Comparison of ENCODE assay signal across 26 cellular contexts in genomic region chr5:73726606-73727231, GRCh38.
"Had no signal": no experiment of that assay in that cellular context is flagged by ENCODE, and none has a peak within 500 bp of the region (broad histone marks: within the 10 kb centered on the region; RNA-seq: fewer than 3 reads in every experiment).

No MANE protein-coding gene starts in this region.

- H3K36me3 Mint-ChIP-seq: activated CD8-positive, alpha-beta memory T cell treated with anti-CD3 and anti-CD28 coated beads, Interleukin-2, amount 10 ng/mL, durations not matched to agents 7 days and 5 days; brain; mesothelial cell of epicardium; naive thymus-derived CD8-positive, alpha-beta T cell; neural progenitor cell; T-cell had no signal

- H3K4me3 Mint-ChIP-seq: activated CD4-positive, alpha-beta T cell treated with anti-CD3 and anti-CD28 coated beads, Interleukin-2, amount 10 ng/mL, durations not matched to agents 7 days and 5 days; activated CD8-positive, alpha-beta memory T cell treated with anti-CD3 and anti-CD28 coated beads, Interleukin-2, amount 10 ng/mL, durations not matched to agents 7 days and 5 days; activated CD8-positive, alpha-beta T cell treated with anti-CD3 and anti-CD28 coated beads for 36 hours; activated naive CD8-positive, alpha-beta T cell treated with anti-CD3 and anti-CD28 coated beads, Interleukin-2, amount 50 U/mL, for 24 hours; activated T-helper 1 cell treated with anti-CD3 and anti-CD28 coated beads, Interleukin-12 subunit alpha, Interleukin-12 subunit beta, Interleukin-2, Interleukin-4 antibody, amounts not matched to agents 30 ng/mL and 10 ng/mL and 1 ng/mL, durations not matched to agents 14 hours and 24 hours and 36 hours; brain; effector memory CD8-positive, alpha-beta T cell; mesothelial cell of epicardium; naive thymus-derived CD8-positive, alpha-beta T cell; neural progenitor cell; T-cell; T-helper 2 cell treated with Interferon-gamma antibody and Interleukin-4, amounts not matched to agents 5 μg/mL and 100 μg/mL, for 36 hours had no signal

- H3K4me2 ChIP-seq: neural progenitor cell had no signal

- H3K27ac ChIP-seq: neural progenitor cell, upper lobe of right lung, VCaP had no signal

- H3K27me3 Mint-ChIP-seq: activated naive CD8-positive, alpha-beta T cell treated with anti-CD3 and anti-CD28 coated beads, Interleukin-2, amount 50 U/mL, for 24 hours; brain; effector memory CD8-positive, alpha-beta T cell had no signal

- H2AFZ ChIP-seq: neural progenitor cell had no signal

- H3K9me3 Mint-ChIP-seq: activated CD4-positive, alpha-beta T cell treated with anti-CD3 and anti-CD28 coated beads, Interleukin-2, amount 10 ng/mL, durations not matched to agents 7 days and 5 days; activated CD8-positive, alpha-beta T cell treated with anti-CD3 and anti-CD28 coated beads for 36 hours; activated naive CD8-positive, alpha-beta T cell treated with anti-CD3 and anti-CD28 coated beads, Interleukin-2, amount 50 U/mL, for 24 hours; activated T-helper 1 cell treated with anti-CD3 and anti-CD28 coated beads, Interleukin-12 subunit alpha, Interleukin-12 subunit beta, Interleukin-2, Interleukin-4 antibody, amounts not matched to agents 30 ng/mL and 10 ng/mL and 1 ng/mL, durations not matched to agents 14 hours and 24 hours and 36 hours; brain; effector memory CD8-positive, alpha-beta T cell; mesothelial cell of epicardium; naive thymus-derived CD8-positive, alpha-beta T cell; neural progenitor cell; T-cell; T-helper 2 cell treated with Interferon-gamma antibody and Interleukin-4, amounts not matched to agents 5 μg/mL and 100 μg/mL, for 36 hours had no signal

- DNase-seq: activated CD4-positive, alpha-beta T cell treated with anti-CD3 and anti-CD28 coated beads, Interleukin-2, amount 10 ng/mL, durations not matched to agents 7 days and 5 days; activated CD8-positive, alpha-beta memory T cell treated with anti-CD3 and anti-CD28 coated beads, Interleukin-2, amount 10 ng/mL, durations not matched to agents 7 days and 5 days; activated CD8-positive, alpha-beta T cell treated with anti-CD3 and anti-CD28 coated beads for 36 hours; activated gamma-delta T cell; activated naive CD4-positive, alpha-beta T cell treated with anti-CD3 and anti-CD28 coated beads, Interleukin-2, amount 50 U/mL, for 16 hours; activated naive CD8-positive, alpha-beta T cell treated with anti-CD3 and anti-CD28 coated beads, Interleukin-2, amount 50 U/mL, for 24 hours; activated T-cell treated with anti-CD3 and anti-CD28 coated beads for 4 hours; caudate nucleus; effector memory CD8-positive, alpha-beta T cell; esophagus squamous epithelium; kidney; mammary epithelial cell; naive thymus-derived CD8-positive, alpha-beta T cell; retina; stimulated activated CD4-positive, alpha-beta T cell treated with anti-CD3 and anti-CD28 coated beads, Interleukin-4, amount 100 ng/mL, for 24 hours; stimulated activated naive CD4-positive, alpha-beta T cell treated with Interleukin-2 at 50 U/mL for 16 hours; T-cell; upper lobe of right lung had no signal

- H3K4me3 ChIP-seq: esophagus squamous epithelium, neural progenitor cell, upper lobe of right lung had no signal

- H3K4me1 ChIP-seq: neural progenitor cell, upper lobe of right lung had no signal

- H3K4me1 Mint-ChIP-seq: activated CD4-positive, alpha-beta T cell treated with anti-CD3 and anti-CD28 coated beads, Interleukin-2, amount 10 ng/mL, durations not matched to agents 7 days and 5 days; activated CD8-positive, alpha-beta memory T cell treated with anti-CD3 and anti-CD28 coated beads, Interleukin-2, amount 10 ng/mL, durations not matched to agents 7 days and 5 days; activated naive CD8-positive, alpha-beta T cell treated with anti-CD3 and anti-CD28 coated beads, Interleukin-2, amount 50 U/mL, for 24 hours; naive thymus-derived CD8-positive, alpha-beta T cell; neural progenitor cell; T-cell had no signal

- H3K9me3 ChIP-seq: esophagus squamous epithelium, upper lobe of right lung had no signal

- H3K9ac ChIP-seq: neural progenitor cell had no signal

- H3K36me3 ChIP-seq: esophagus squamous epithelium, neural progenitor cell, upper lobe of right lung had no signal

- H3K27ac Mint-ChIP-seq: activated CD4-positive, alpha-beta T cell treated with anti-CD3 and anti-CD28 coated beads, Interleukin-2, amount 10 ng/mL, durations not matched to agents 7 days and 5 days; activated CD8-positive, alpha-beta memory T cell treated with anti-CD3 and anti-CD28 coated beads, Interleukin-2, amount 10 ng/mL, durations not matched to agents 7 days and 5 days; activated CD8-positive, alpha-beta T cell treated with anti-CD3 and anti-CD28 coated beads for 36 hours; activated naive CD8-positive, alpha-beta T cell treated with anti-CD3 and anti-CD28 coated beads, Interleukin-2, amount 50 U/mL, for 24 hours; activated T-helper 1 cell treated with anti-CD3 and anti-CD28 coated beads, Interleukin-12 subunit alpha, Interleukin-12 subunit beta, Interleukin-2, Interleukin-4 antibody, amounts not matched to agents 30 ng/mL and 10 ng/mL and 1 ng/mL, durations not matched to agents 14 hours and 24 hours and 36 hours; brain; effector memory CD8-positive, alpha-beta T cell; mesothelial cell of epicardium; naive thymus-derived CD8-positive, alpha-beta T cell; neural progenitor cell; progenitor cell of endocrine pancreas; T-cell; T-helper 2 cell treated with Interferon-gamma antibody and Interleukin-4, amounts not matched to agents 5 μg/mL and 100 μg/mL, for 36 hours had no signal

- H3K27me3 ChIP-seq: esophagus squamous epithelium, neural progenitor cell, upper lobe of right lung had no signal

- ATAC-seq: activated CD4-positive, CD25-positive, alpha-beta regulatory T cell treated with anti-CD3 and anti-CD28 coated beads, Interleukin-2, amount 50 U/mL, for 24 hours; activated CD8-positive, alpha-beta memory T cell treated with anti-CD3 and anti-CD28 coated beads, Interleukin-2, amount 10 ng/mL, durations not matched to agents 7 days and 5 days; activated CD8-positive, alpha-beta T cell treated with anti-CD3 and anti-CD28 coated beads for 36 hours; activated naive CD8-positive, alpha-beta T cell treated with anti-CD3 and anti-CD28 coated beads, Interleukin-2, amount 50 U/mL, for 24 hours; effector memory CD8-positive, alpha-beta T cell; naive thymus-derived CD8-positive, alpha-beta T cell; T-cell; upper lobe of right lung had no signal
